8 cellular contexts compared by ENCODE assay signal in the genomic region with DNA sequence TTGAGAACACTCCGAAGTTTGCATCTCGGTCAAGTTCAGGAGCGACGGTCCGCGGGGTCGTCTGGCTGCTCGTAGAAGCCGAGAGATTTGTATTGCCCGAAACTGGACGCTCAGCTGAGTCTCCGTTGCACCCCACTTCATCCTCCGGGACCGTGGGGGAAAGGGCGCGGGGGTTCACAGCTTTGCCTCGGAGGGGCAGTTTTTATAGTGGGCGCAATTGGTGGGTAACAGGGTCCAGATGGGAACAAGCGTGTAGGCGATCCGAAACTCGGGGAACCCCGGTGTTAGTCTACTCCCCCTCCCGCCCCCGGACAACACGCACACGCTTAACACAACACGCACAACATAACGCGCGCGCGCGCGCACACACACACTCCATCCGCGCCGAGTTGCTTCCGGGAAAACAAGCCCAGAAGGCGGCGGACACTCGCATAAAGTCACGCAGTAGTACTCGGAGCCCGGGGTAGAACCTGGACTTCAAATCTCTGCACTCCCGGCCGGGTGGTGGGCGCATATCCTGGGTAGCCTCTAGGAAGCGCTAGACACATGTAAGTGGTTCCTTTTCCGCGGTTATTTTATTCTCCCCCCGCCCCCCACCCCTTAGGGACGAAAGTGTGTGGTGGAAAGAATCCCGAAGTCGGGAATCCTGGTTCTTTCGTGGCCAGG. TPM values are rescaled to one million over a fixed set of nuclear protein-coding genes. Genes with fewer than 3 reads are reported as not detected.
A peak's percentile ranks its signal among the peaks of the same experiment; 100 is the strongest.
DNase-seq lines count a peak whose midpoint lies in the region; ATAC-seq lines count a peak whose summit lies in the region.

No MANE protein-coding gene starts in this region.

- H3K4me3 ChIP-seq in endocrine pancreas (ENCODE audit: control insufficient read depth, insufficient read depth, low read length): peak overlapping the region; percentile 29

- H3K9ac ChIP-seq in endocrine pancreas (ENCODE audit: control insufficient read depth, insufficient read depth, low read length): peak overlapping the region; percentile 94

- ATAC-seq in HG03342 (IDR thresholded peaks at IDR 0.05; ENCODE audit: unreplicated experiment) (peak; percentile 7), HG02938 (IDR thresholded peaks at IDR 0.05; ENCODE audit: unreplicated experiment) (no peak)

- no peaks in the 10 kb centered on the region for H3K27me3 ChIP-seq in endocrine pancreas (ENCODE audit: control insufficient read depth, insufficient read depth, low read length)

- no peaks in the 10 kb centered on the region for H3K9me3 ChIP-seq in endocrine pancreas (ENCODE audit: control insufficient read depth, low read length)

- no peaks in the 10 kb centered on the region for H3K4me1 ChIP-seq in endocrine pancreas (ENCODE audit: control insufficient read depth, insufficient read depth, low read length)

- peak; percentile 95 for DNase-seq in DMS 273 (lab: John Stamatoyannopoulos, UW; ENCODE audit: unreplicated experiment)
- DNase-seq in NK-92 treated with Interleukin-12 subunit alpha and Interleukin-12 subunit beta, amount 100 ng/mL, for 24 hours (lab: John Stamatoyannopoulos, UW): peak; percentile 75
- DNase-seq in activated CD8-positive, alpha-beta memory T cell treated with anti-CD3 and anti-CD28 coated beads, Interleukin-2, amount 50 U/mL, for 1 hour (ENCODE audit: extremely low read depth): peak; percentile 67
- peak; percentile 94 for DNase-seq in mesenteric fat pad (ENCODE audit: low spot score)
- peak; percentile 56 for DNase-seq in stimulated activated CD8-positive, alpha-beta memory T cell treated with anti-CD3 and anti-CD28 coated beads, Interleukin-12 subunit alpha, Interleukin-12 subunit beta, amount 100 ng/mL, for 24 hours (ENCODE audit: extremely low read depth)

- H3K36me3 ChIP-seq in endocrine pancreas (ENCODE audit: control insufficient read depth, insufficient read depth, low read length): peaks cover 20% of the 10 kb centered on the region

RNA-seq across cellular contexts. Expression of a gene that starts 1.0 kb away (rescaled TPM):
- 298 TPM for total RNA-seq in mesenteric fat pad
